Comparison of ENCODE assay signal across 22 cellular contexts in genomic region chr5:160656961-160657570, GRCh38.
DNase-seq lines count a peak whose midpoint lies in the region; ATAC-seq and TF ChIP-seq lines count a peak whose summit lies in the region.
"Had no signal": no experiment of that assay in that cellular context is flagged by ENCODE, and none has a peak within 500 bp of the region (broad histone marks: within the 10 kb centered on the region; RNA-seq: fewer than 3 reads in every experiment).

No MANE protein-coding gene starts in this region.

- H3K9me3 ChIP-seq in colonic mucosa: no peaks in the 10 kb centered on the region
- H3K9me3 ChIP-seq in SK-N-SH: no peaks in the 10 kb centered on the region
- H3K9me3 ChIP-seq: A549, thoracic aorta had no signal

- no peaks in the 10 kb centered on the region for H3K36me3 Mint-ChIP-seq in activated naive CD4-positive, alpha-beta T cell treated with anti-CD3 and anti-CD28 coated beads, Interleukin-2, amount 10 ng/mL, durations not matched to agents 7 days and 5 days
- H3K36me3 Mint-ChIP-seq in stimulated activated naive B cell treated with anti-CD40 and anti-IgM and Interleukin-4, amounts not matched to agents 10 μg/mL and 1 μg/mL and 100 μg/mL, for 72 hours: no peaks in the 10 kb centered on the region
- H3K36me3 Mint-ChIP-seq: memory B cell, T-cell had no signal

- H3K4me3 ChIP-seq in colonic mucosa: no peak overlapping the region
- H3K4me3 ChIP-seq in SK-N-SH (ENCODE audit: low read depth in 2 of 2, low read length in 1 of 2): no peak overlapping the region
- H3K4me3 ChIP-seq: A549, GM23248, thoracic aorta had no signal

- no peak overlapping the region for H3K4me2 ChIP-seq in SK-N-SH
- H3K4me2 ChIP-seq: A549 had no signal

- no peaks in the 10 kb centered on the region for H3K36me3 ChIP-seq in colonic mucosa
- no peaks in the 10 kb centered on the region for H3K36me3 ChIP-seq in SK-N-SH (replicated peaks in 1 of 2; ENCODE audit: control insufficient read depth in 1 of 2, insufficient read depth in 2 of 2, low read length in 1 of 2)
- H3K36me3 ChIP-seq: thoracic aorta had no signal

- H2AFZ ChIP-seq in SK-N-SH (ENCODE audit: low read depth): no peak overlapping the region
- H2AFZ ChIP-seq: GM23248 had no signal

- peaks cover 19% of the 10 kb centered on the region for H3K4me1 Mint-ChIP-seq in activated naive CD4-positive, alpha-beta T cell treated with anti-CD3 and anti-CD28 coated beads, Interleukin-2, amount 10 ng/mL, durations not matched to agents 7 days and 5 days
- no peaks in the 10 kb centered on the region for H3K4me1 Mint-ChIP-seq in stimulated activated naive B cell treated with anti-CD40 and anti-IgM and Interleukin-4, amounts not matched to agents 10 μg/mL and 1 μg/mL and 100 μg/mL, for 72 hours
- H3K4me1 Mint-ChIP-seq: memory B cell, neural crest cell, T-cell had no signal

- no peak for TF ChIP-seq EP300 in SK-N-SH (IDR thresholded peaks at IDR 0.05; ENCODE audit: borderline replicate concordance in 1 of 2, low read depth in 1 of 2, low read length in 1 of 2)

- POLR2A ChIA-PET in SK-N-SH (lab: Yijun Ruan, JAX): no interaction called here

- H3K27ac ChIP-seq in colonic mucosa (peak overlapping the region; percentile 82), SK-N-SH (ENCODE audit: low read depth in 2 of 2, low read length in 1 of 2) (no peak overlapping the region)
- H3K27ac ChIP-seq: A549, C4-2B, GM23248, thoracic aorta had no signal

- no peaks in the 10 kb centered on the region for H3K27me3 Mint-ChIP-seq in activated naive CD4-positive, alpha-beta T cell treated with anti-CD3 and anti-CD28 coated beads, Interleukin-2, amount 10 ng/mL, durations not matched to agents 7 days and 5 days
- peaks cover 12 to 17% of the 10 kb centered on the region in 2 donors for H3K27me3 Mint-ChIP-seq in stimulated activated naive B cell treated with anti-CD40 and anti-IgM and Interleukin-4, amounts not matched to agents 10 μg/mL and 1 μg/mL and 100 μg/mL, for 72 hours

- WGBS in SK-N-SH (ENCODE audit: low lambda C conversion rate): 42% methylated on average over 3 of the region's 3 CpGs

- H3F3A ChIP-seq in SK-N-SH (replicated peaks; ENCODE audit: insufficient read depth): no peaks in the 10 kb centered on the region

- H3K27ac Mint-ChIP-seq in activated naive CD4-positive, alpha-beta T cell treated with anti-CD3 and anti-CD28 coated beads, Interleukin-2, amount 10 ng/mL, durations not matched to agents 7 days and 5 days: peak overlapping the region; percentile 30
- H3K27ac Mint-ChIP-seq in stimulated activated naive B cell treated with anti-CD40 and anti-IgM and Interleukin-4, amounts not matched to agents 10 μg/mL and 1 μg/mL and 100 μg/mL, for 72 hours: no peak overlapping the region
- H3K27ac Mint-ChIP-seq: memory B cell, T-cell had no signal

- peak overlapping the region in 1 of 2 donors; percentile 73 for H3K9ac ChIP-seq in colonic mucosa (ENCODE audit: low read depth in 2 of 2, low read length in 2 of 2)
- H3K9ac ChIP-seq in SK-N-SH: no peak overlapping the region
- H3K9ac ChIP-seq: GM23248 had no signal

- no peaks in the 10 kb centered on the region for H4K20me1 ChIP-seq in SK-N-SH (ENCODE audit: insufficient read depth)

- CTCF ChIA-PET in activated naive CD4-positive, alpha-beta T cell treated with anti-CD3 and anti-CD28 coated beads, Interleukin-2, amount 10 ng/mL, durations not matched to agents 7 days and 5 days (lab: Charles Lee): no interaction called here
- CTCF ChIA-PET in SK-N-SH (lab: Yijun Ruan, JAX): no interaction called here

- no peak overlapping the region for H3K4me3 Mint-ChIP-seq in activated naive CD4-positive, alpha-beta T cell treated with anti-CD3 and anti-CD28 coated beads, Interleukin-2, amount 10 ng/mL, durations not matched to agents 7 days and 5 days
- no peak overlapping the region for H3K4me3 Mint-ChIP-seq in stimulated activated naive B cell treated with anti-CD40 and anti-IgM and Interleukin-4, amounts not matched to agents 10 μg/mL and 1 μg/mL and 100 μg/mL, for 72 hours
- H3K4me3 Mint-ChIP-seq: memory B cell, neural crest cell, T-cell had no signal

- H3K79me2 ChIP-seq in SK-N-SH (ENCODE audit: insufficient read depth): no peaks in the 10 kb centered on the region

- H3K4me1 ChIP-seq in colonic mucosa: peaks cover 12% of the 10 kb centered on the region
- H3K4me1 ChIP-seq in SK-N-SH (ENCODE audit: control insufficient read depth in 1 of 2, insufficient read depth in 2 of 2, low read depth in 1 of 2, low read length in 1 of 2): no peaks in the 10 kb centered on the region
- H3K4me1 ChIP-seq: A549 had no signal

- H3K27me3 ChIP-seq in colonic mucosa: no peaks in the 10 kb centered on the region
- H3K27me3 ChIP-seq in SK-N-SH (ENCODE audit: insufficient read depth): 0 out of 2 replicates have a peak, but pooled peaks cover 9% of the 10 kb centered on the region

- no peak for TF ChIP-seq RAD21 in SK-N-SH (IDR thresholded peaks at IDR 0.05; ENCODE audit: low read length)

- intact Hi-C loops in colonic mucosa (cut with DNase I): no loop called here

- DNase-seq in activated naive CD4-positive, alpha-beta T cell treated with anti-CD3 and anti-CD28 coated beads, Interleukin-2, amount 10 ng/mL, durations not matched to agents 7 days and 5 days: no peak
- no peak for DNase-seq in activated naive CD4-positive, alpha-beta T cell (lab: John Stamatoyannopoulos, UW)
- peak; percentile 90 for DNase-seq in OCI-M1 (lab: John Stamatoyannopoulos, UW)
- peak; percentile 47 for DNase-seq in colonic mucosa
- DNase-seq in renal cortical epithelial cell (ENCODE audit: low read depth): peak; percentile 7
- DNase-seq in SK-N-SH: no peak
- no peak for DNase-seq in stimulated activated naive B cell treated with anti-CD40 and anti-IgM and Interleukin-4, amounts not matched to agents 10 μg/mL and 1 μg/mL and 100 μg/mL, for 72 hours
- no peak for DNase-seq in SK-N-DZ (ENCODE audit: low spot score)
- DNase-seq: activated CD4-positive, CD25-positive, alpha-beta regulatory T cell; activated effector memory CD4-positive, alpha-beta T cell treated with anti-CD3 and anti-CD28 coated beads, Interleukin-2, amount 50 U/mL, for 16 hours; amygdala; glutamatergic neuron; GM23248; islet precursor cell; NCI-H1930; T-cell had no signal

- H3K9me3 Mint-ChIP-seq in activated naive CD4-positive, alpha-beta T cell treated with anti-CD3 and anti-CD28 coated beads, Interleukin-2, amount 10 ng/mL, durations not matched to agents 7 days and 5 days: no peaks in the 10 kb centered on the region
- no peaks in the 10 kb centered on the region for H3K9me3 Mint-ChIP-seq in stimulated activated naive B cell treated with anti-CD40 and anti-IgM and Interleukin-4, amounts not matched to agents 10 μg/mL and 1 μg/mL and 100 μg/mL, for 72 hours
- H3K9me3 Mint-ChIP-seq: memory B cell, T-cell had no signal

- no peak for TF ChIP-seq CTCF in colonic mucosa (IDR thresholded peaks at IDR 0.05)
- no peak for TF ChIP-seq CTCF in SK-N-SH (IDR thresholded peaks at IDR 0.05)

- H3K9me2 ChIP-seq in SK-N-SH: no peaks in the 10 kb centered on the region

- ATAC-seq in stimulated activated naive B cell treated with anti-CD40 and anti-IgM and Interleukin-4, amounts not matched to agents 10 μg/mL and 1 μg/mL and 100 μg/mL, for 72 hours (replicated peaks): no peak
- ATAC-seq: A549, Right ventricle myocardium inferior, T-cell had no signal

TF ChIP-seq in SK-N-SH, 30 proteins besides CTCF, POLR2A, EP300 and RAD21 (continues in another document):
- TF ChIP-seq CHD2 (IDR thresholded peaks at IDR 0.05; ENCODE audit: low read length, partially characterized antibody) (no peak), ZBTB33 (IDR thresholded peaks at IDR 0.05; ENCODE audit: borderline replicate concordance, low read depth) (no peak), RXRA (IDR thresholded peaks at IDR 0.05; ENCODE audit: borderline replicate concordance, low read depth) (no peak), USF1 (IDR thresholded peaks at IDR 0.05; ENCODE audit: borderline replicate concordance, low read depth) (no peak), MEF2A (IDR thresholded peaks at IDR 0.05; ENCODE audit: borderline replicate concordance, low read depth) (no peak), RCOR1 (IDR thresholded peaks at IDR 0.05; ENCODE audit: low read length) (no peak), JUND (IDR thresholded peaks at IDR 0.05) (no peak), FOXM1 (IDR thresholded peaks at IDR 0.05; ENCODE audit: low read depth) (no peak), YY1 (IDR thresholded peaks at IDR 0.05; ENCODE audit: low read depth) (no peak), FOXJ3 (CRISPR knock-in tag; IDR thresholded peaks at IDR 0.05) (no peak), FOSL2 (IDR thresholded peaks at IDR 0.05; ENCODE audit: borderline replicate concordance, low read depth) (no peak), NRF1 (IDR thresholded peaks at IDR 0.05; ENCODE audit: low read depth, low read length) (no peak), RFX5 (IDR thresholded peaks at IDR 0.05; ENCODE audit: low read length) (no peak)

Comparison
In these comparisons a context has a peak if more than half of its experiments do, and no peak if none do; other contexts are left out.
1. DNase-seq: peak in OCI-M1 (single experiment), colonic mucosa (single experiment) and renal cortical epithelial cell (single experiment); none in activated naive CD4-positive, alpha-beta T cell treated with anti-CD3 and anti-CD28 coated beads, Interleukin-2, amount 10 ng/mL, durations not matched to agents 7 days and 5 days (single experiment), activated naive CD4-positive, alpha-beta T cell (0 of 4), SK-N-SH (single experiment), stimulated activated naive B cell treated with anti-CD40 and anti-IgM and Interleukin-4, amounts not matched to agents 10 μg/mL and 1 μg/mL and 100 μg/mL, for 72 hours (single experiment) and SK-N-DZ (single experiment).